Comparison of ENCODE assay signal across 1 cellular context in the genomic region with DNA sequence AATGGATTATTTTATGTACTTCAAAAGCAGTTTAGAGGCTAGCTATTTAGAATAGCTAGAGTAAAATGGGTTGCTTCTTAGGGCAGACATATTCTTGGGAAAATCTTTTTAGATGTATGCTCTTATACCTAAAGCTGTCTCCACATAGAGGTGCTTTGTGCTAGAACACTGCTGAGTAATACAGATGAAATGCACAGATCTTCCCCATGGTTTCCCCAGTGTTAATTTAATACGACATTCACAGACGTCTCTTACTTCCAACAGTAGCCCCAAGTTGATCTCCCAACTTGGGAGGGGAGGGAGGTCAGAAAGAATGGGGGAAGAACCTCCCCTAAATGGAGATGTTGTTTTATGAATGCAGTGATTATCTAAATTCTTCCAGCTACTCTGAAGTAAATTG.
TF ChIP-seq lines count a peak whose summit lies in the region.

No MANE protein-coding gene starts in this region.

TF ChIP-seq in SK-N-SH treated with all-trans-retinoic acid at 6 μM for 48 hours, 23 proteins besides CTCF, POLR2A, EP300 and RAD21 (continued from another document):
- no peak for TF ChIP-seq ARNTL (CRISPR knock-in tag; IDR thresholded peaks at IDR 0.05; ENCODE audit: borderline replicate concordance, low read depth)
- TF ChIP-seq, protein P1, sequence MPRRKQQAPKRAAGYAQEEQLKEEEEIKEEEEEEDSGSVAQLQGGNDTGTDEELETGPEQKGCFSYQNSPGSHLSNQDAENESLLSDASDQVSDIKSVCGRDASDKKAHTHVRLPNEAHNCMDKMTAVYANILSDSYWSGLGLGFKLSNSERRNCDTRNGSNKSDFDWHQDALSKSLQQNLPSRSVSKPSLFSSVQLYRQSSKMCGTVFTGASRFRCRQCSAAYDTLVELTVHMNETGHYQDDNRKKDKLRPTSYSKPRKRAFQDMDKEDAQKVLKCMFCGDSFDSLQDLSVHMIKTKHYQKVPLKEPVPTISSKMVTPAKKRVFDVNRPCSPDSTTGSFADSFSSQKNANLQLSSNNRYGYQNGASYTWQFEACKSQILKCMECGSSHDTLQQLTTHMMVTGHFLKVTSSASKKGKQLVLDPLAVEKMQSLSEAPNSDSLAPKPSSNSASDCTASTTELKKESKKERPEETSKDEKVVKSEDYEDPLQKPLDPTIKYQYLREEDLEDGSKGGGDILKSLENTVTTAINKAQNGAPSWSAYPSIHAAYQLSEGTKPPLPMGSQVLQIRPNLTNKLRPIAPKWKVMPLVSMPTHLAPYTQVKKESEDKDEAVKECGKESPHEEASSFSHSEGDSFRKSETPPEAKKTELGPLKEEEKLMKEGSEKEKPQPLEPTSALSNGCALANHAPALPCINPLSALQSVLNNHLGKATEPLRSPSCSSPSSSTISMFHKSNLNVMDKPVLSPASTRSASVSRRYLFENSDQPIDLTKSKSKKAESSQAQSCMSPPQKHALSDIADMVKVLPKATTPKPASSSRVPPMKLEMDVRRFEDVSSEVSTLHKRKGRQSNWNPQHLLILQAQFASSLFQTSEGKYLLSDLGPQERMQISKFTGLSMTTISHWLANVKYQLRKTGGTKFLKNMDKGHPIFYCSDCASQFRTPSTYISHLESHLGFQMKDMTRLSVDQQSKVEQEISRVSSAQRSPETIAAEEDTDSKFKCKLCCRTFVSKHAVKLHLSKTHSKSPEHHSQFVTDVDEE (CRISPR knock-in tag; IDR thresholded peaks at IDR 0.05), result no peak
- no peak for TF ChIP-seq RARB (CRISPR knock-in tag; IDR thresholded peaks at IDR 0.05)
- TF ChIP-seq ZFP30 (CRISPR knock-in tag; IDR thresholded peaks at IDR 0.05), result no peak
